Comparison of ENCODE assay signal across 9 cellular contexts in genomic region chr16:17469742-17470001, GRCh38. TPM values are rescaled to one million over a fixed set of nuclear protein-coding genes. Genes with fewer than 3 reads are reported as not detected.
DNase-seq lines count a peak whose midpoint lies in the region; ATAC-seq and TF ChIP-seq lines count a peak whose summit lies in the region.
"Had no signal": no experiment of that assay in that cellular context is flagged by ENCODE, and none has a peak within 500 bp of the region (broad histone marks: within the 10 kb centered on the region; RNA-seq: fewer than 3 reads in every experiment).

No MANE protein-coding gene starts in this region.

- H3K4me1 ChIP-seq in stomach smooth muscle (ENCODE audit: control insufficient read depth, insufficient read depth, low read length) = peaks cover 30% of the 10 kb centered on the region
- H3K4me1 ChIP-seq in SJCRH30 = no peaks in the 10 kb centered on the region

- H3K4me3 Mint-ChIP-seq in activated CD8-positive, alpha-beta T cell treated with anti-CD3 and anti-CD28 coated beads, Interleukin-2, amount 10 ng/mL, durations not matched to agents 7 days and 5 days = peak overlapping the region; percentile 90

- TF ChIP-seq CTCF in kidney epithelial cell (IDR thresholded peaks at IDR 0.05; ENCODE audit: insufficient read depth, low read length, poor library complexity, severe bottlenecking) = no peak

- H3K36me3 ChIP-seq in kidney epithelial cell (ENCODE audit: control insufficient read depth, insufficient read depth, low read length) (no peaks in the 10 kb centered on the region), stomach smooth muscle (ENCODE audit: control insufficient read depth in 2 of 2, insufficient read depth in 2 of 2, low read length in 2 of 2) (no peaks in the 10 kb centered on the region), SJCRH30 (no peaks in the 10 kb centered on the region)

- CTCF ChIA-PET in activated CD8-positive, alpha-beta T cell treated with anti-CD3 and anti-CD28 coated beads, Interleukin-2, amount 10 ng/mL, durations not matched to agents 7 days and 5 days (lab: Charles Lee) = interaction anchor here (0.6 to 3.6 kb wide), 11 partner anchors 13 to 472 kb away, joined by 3 to 25 read pairs (median 5); no protein-coding TSS in a partner anchor

- H3K27me3 ChIP-seq in kidney epithelial cell (ENCODE audit: control insufficient read depth, insufficient read depth, low read length) = peaks cover 39% of the 10 kb centered on the region
- no peaks in the 10 kb centered on the region for H3K27me3 ChIP-seq in stomach smooth muscle (ENCODE audit: control insufficient read depth in 1 of 2, insufficient read depth in 2 of 2, low read length in 2 of 2)
- 0 out of 2 replicates have a peak, but pooled peaks cover 2% of the 10 kb centered on the region for H3K27me3 ChIP-seq in SJCRH30

- peaks cover 47% of the 10 kb centered on the region for H3K36me3 Mint-ChIP-seq in activated CD8-positive, alpha-beta T cell treated with anti-CD3 and anti-CD28 coated beads, Interleukin-2, amount 10 ng/mL, durations not matched to agents 7 days and 5 days (ENCODE audit: low read depth)

- H3K9me3 ChIP-seq in stomach smooth muscle (ENCODE audit: control insufficient read depth in 2 of 2, low read length in 2 of 2) (no peaks in the 10 kb centered on the region), SJCRH30 (replicated peaks) (no peaks in the 10 kb centered on the region)

- no peaks in the 10 kb centered on the region for H3K9me3 Mint-ChIP-seq in activated CD8-positive, alpha-beta T cell treated with anti-CD3 and anti-CD28 coated beads, Interleukin-2, amount 10 ng/mL, durations not matched to agents 7 days and 5 days (ENCODE audit: insufficient read depth)

- ATAC-seq in activated CD8-positive, alpha-beta T cell treated with anti-CD3 and anti-CD28 coated beads, Interleukin-2, amount 10 ng/mL, durations not matched to agents 7 days and 5 days = peak; percentile 20

- peak overlapping the region; percentile 91 for H3K27ac Mint-ChIP-seq in activated CD8-positive, alpha-beta T cell treated with anti-CD3 and anti-CD28 coated beads, Interleukin-2, amount 10 ng/mL, durations not matched to agents 7 days and 5 days

- H3K4me1 Mint-ChIP-seq in activated CD8-positive, alpha-beta T cell treated with anti-CD3 and anti-CD28 coated beads, Interleukin-2, amount 10 ng/mL, durations not matched to agents 7 days and 5 days (ENCODE audit: low read depth) = peaks cover 52% of the 10 kb centered on the region

- POLR2A ChIA-PET in activated CD8-positive, alpha-beta T cell treated with anti-CD3 and anti-CD28 coated beads, Interleukin-2, amount 10 ng/mL, durations not matched to agents 7 days and 5 days (lab: Charles Lee) = interaction anchor here (1.1 to 3.6 kb wide), 4 partner anchors 98 to 126 kb away, joined by 3 to 17 read pairs (median 6); no protein-coding TSS in a partner anchor

- peak overlapping the region; percentile 64 to 69 for H3K9ac ChIP-seq in stomach smooth muscle (ENCODE audit: low read length in 2 of 2)

- H3K27ac ChIP-seq in stomach smooth muscle (ENCODE audit: low read length) (no peak overlapping the region), SJCRH30 (no peak overlapping the region)
- H3K27ac ChIP-seq: C4-2B had no signal

- no peaks in the 10 kb centered on the region for H3K27me3 Mint-ChIP-seq in activated CD8-positive, alpha-beta T cell treated with anti-CD3 and anti-CD28 coated beads, Interleukin-2, amount 10 ng/mL, durations not matched to agents 7 days and 5 days (ENCODE audit: low read depth)

- DNase-seq in NCI-H82 (lab: John Stamatoyannopoulos, UW) = peak; percentile 46
- DNase-seq in NCI-H82 treated with DMSO at 0.1 percent for 48 hours (lab: John Stamatoyannopoulos, UW; ENCODE audit: unreplicated experiment) = no peak
- no peak for DNase-seq in activated CD8-positive, alpha-beta T cell treated with anti-CD3 and anti-CD28 coated beads, Interleukin-2, amount 10 ng/mL, durations not matched to agents 7 days and 5 days
- no peak for DNase-seq in kidney epithelial cell (ENCODE audit: low read depth)
- no peak for DNase-seq in nucleus accumbens (lab: John Stamatoyannopoulos, UW)
- DNase-seq in middle frontal gyrus (ENCODE audit: extremely low spot score, low spot score) = no peak
- DNase-seq in SJCRH30 = no peak

- H3K4me3 ChIP-seq in kidney epithelial cell (ENCODE audit: low read depth, low read length) = peak overlapping the region; percentile 35
- H3K4me3 ChIP-seq in stomach smooth muscle (ENCODE audit: low read length in 2 of 2) = peak overlapping the region; percentile 84 to 85
- H3K4me3 ChIP-seq in SJCRH30 = no peak overlapping the region

RNA-seq across cellular contexts. Expression of gene XYLT1, which starts 1.1 kb away (rescaled TPM):
- total RNA-seq in activated CD8-positive, alpha-beta T cell treated with anti-CD3 and anti-CD28 coated beads, Interleukin-2, amount 10 ng/mL, durations not matched to agents 7 days and 5 days = 10 to 100 TPM; 59.4 to 60.4 TPM
- 1.6 and 2.2 TPM in 2 replicates for total RNA-seq in kidney epithelial cell
- under 0.01 and 0.03 TPM in 2 replicates for total RNA-seq in SJCRH30 (2014; rRNA removed; shearing (Covaris generic))

Comparison
In these comparisons a context has a peak if more than half of its experiments do, and no peak if none do; other contexts are left out.
1. RNA of gene XYLT1, which starts 1.1 kb away (total RNA-seq): 59.4 to 60.4 TPM in activated CD8-positive, alpha-beta T cell treated with anti-CD3 and anti-CD28 coated beads, Interleukin-2, amount 10 ng/mL, durations not matched to agents 7 days and 5 days; 1.6 to 2.2 TPM in kidney epithelial cell and under 0.01 to 0.03 TPM in SJCRH30; every median in the first group is over 10 times any median in the second.